Comparison of ENCODE assay signal across 10 cellular contexts in the genomic region with DNA sequence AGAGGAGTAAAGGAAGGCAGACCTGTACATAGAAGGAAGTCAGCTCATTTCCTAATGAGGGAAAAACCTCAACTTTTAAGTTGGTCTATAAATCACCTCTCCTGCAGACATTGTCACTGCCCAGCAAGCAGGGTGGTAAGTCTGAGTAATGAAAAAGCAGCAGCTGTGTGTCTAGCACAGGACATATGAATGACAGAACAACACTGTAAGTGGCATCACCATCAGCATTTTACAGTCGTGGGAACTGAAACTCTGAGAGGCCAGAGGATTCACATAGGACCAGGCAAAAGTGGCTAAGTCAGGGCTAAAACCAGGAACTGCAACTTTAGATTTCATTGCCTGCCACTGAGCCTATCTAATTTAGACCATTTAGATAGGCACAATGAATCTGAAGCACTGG.
DNase-seq lines count a peak whose midpoint lies in the region; ATAC-seq and TF ChIP-seq lines count a peak whose summit lies in the region.
"Had no signal": no experiment of that assay in that cellular context is flagged by ENCODE, and none has a peak within 500 bp of the region (broad histone marks: within the 10 kb centered on the region; RNA-seq: fewer than 3 reads in every experiment).

No MANE protein-coding gene starts in this region.

- no peaks in the 10 kb centered on the region for H3K27me3 ChIP-seq in right atrium auricular region

- no peak overlapping the region for H3K27ac Mint-ChIP-seq in stimulated activated naive B cell treated with anti-CD40 and anti-IgM and Interleukin-4, amounts not matched to agents 10 μg/mL and 1 μg/mL and 100 μg/mL, for 72 hours

- peaks cover 0 to 8% of the 10 kb centered on the region in 2 donors for H3K4me1 ChIP-seq in right atrium auricular region
- H3K4me1 ChIP-seq: A549 had no signal

- no peaks in the 10 kb centered on the region for H3K36me3 Mint-ChIP-seq in stimulated activated naive B cell treated with anti-CD40 and anti-IgM and Interleukin-4, amounts not matched to agents 10 μg/mL and 1 μg/mL and 100 μg/mL, for 72 hours

- no peak overlapping the region for H3K4me3 Mint-ChIP-seq in stimulated activated naive B cell treated with anti-CD40 and anti-IgM and Interleukin-4, amounts not matched to agents 10 μg/mL and 1 μg/mL and 100 μg/mL, for 72 hours

- H3K9me3 Mint-ChIP-seq in stimulated activated naive B cell treated with anti-CD40 and anti-IgM and Interleukin-4, amounts not matched to agents 10 μg/mL and 1 μg/mL and 100 μg/mL, for 72 hours = peaks cover 0 to 2% of the 10 kb centered on the region in 2 donors

- peak; percentile 87 for DNase-seq in NCI-H748 (lab: John Stamatoyannopoulos, UW; ENCODE audit: unreplicated experiment)
- DNase-seq in NCI-H748 treated with DMSO at 0.1 percent for 48 hours (lab: John Stamatoyannopoulos, UW) = no peak
- no peak for DNase-seq in stimulated activated naive B cell treated with anti-CD40 and anti-IgM and Interleukin-4, amounts not matched to agents 10 μg/mL and 1 μg/mL and 100 μg/mL, for 72 hours
- DNase-seq in NCI-H510A (lab: John Stamatoyannopoulos, UW) = no peak
- no peak for DNase-seq in right atrium auricular region (ENCODE audit: low spot score)
- DNase-seq in substantia nigra (lab: John Stamatoyannopoulos, UW) = no peak
- DNase-seq: PC-9 had no signal

- no peak for TF ChIP-seq CTCF in right atrium auricular region (IDR thresholded peaks at IDR 0.05)

- H3K4me3 ChIP-seq in right atrium auricular region = no peak overlapping the region
- H3K4me3 ChIP-seq: A549, PC-9 had no signal

- no peaks in the 10 kb centered on the region for H3K4me1 Mint-ChIP-seq in stimulated activated naive B cell treated with anti-CD40 and anti-IgM and Interleukin-4, amounts not matched to agents 10 μg/mL and 1 μg/mL and 100 μg/mL, for 72 hours

- H3K36me3 ChIP-seq in right atrium auricular region = no peaks in the 10 kb centered on the region

- H3K27ac ChIP-seq in right atrium auricular region = no peak overlapping the region
- no peak overlapping the region for H3K27ac ChIP-seq in substantia nigra (ENCODE audit: low read depth, low read length, poor library complexity, severe bottlenecking)
- H3K27ac ChIP-seq: A549, PC-9 had no signal

- ATAC-seq in HG02623 (IDR thresholded peaks at IDR 0.05; ENCODE audit: unreplicated experiment) (peak; percentile 97), HG03520 (IDR thresholded peaks at IDR 0.05; ENCODE audit: unreplicated experiment) (peak; percentile 97)
- peak; percentile 54 to 59 for ATAC-seq in stimulated activated naive B cell treated with anti-CD40 and anti-IgM and Interleukin-4, amounts not matched to agents 10 μg/mL and 1 μg/mL and 100 μg/mL, for 72 hours (replicated peaks)
- ATAC-seq: A549 had no signal

- no peaks in the 10 kb centered on the region for H3K27me3 Mint-ChIP-seq in stimulated activated naive B cell treated with anti-CD40 and anti-IgM and Interleukin-4, amounts not matched to agents 10 μg/mL and 1 μg/mL and 100 μg/mL, for 72 hours

- peaks cover 0 to 7% of the 10 kb centered on the region in 2 donors for H3K9me3 ChIP-seq in right atrium auricular region
- H3K9me3 ChIP-seq: A549 had no signal
